ENCODE assay signal across 18 cellular contexts in the genomic region with DNA sequence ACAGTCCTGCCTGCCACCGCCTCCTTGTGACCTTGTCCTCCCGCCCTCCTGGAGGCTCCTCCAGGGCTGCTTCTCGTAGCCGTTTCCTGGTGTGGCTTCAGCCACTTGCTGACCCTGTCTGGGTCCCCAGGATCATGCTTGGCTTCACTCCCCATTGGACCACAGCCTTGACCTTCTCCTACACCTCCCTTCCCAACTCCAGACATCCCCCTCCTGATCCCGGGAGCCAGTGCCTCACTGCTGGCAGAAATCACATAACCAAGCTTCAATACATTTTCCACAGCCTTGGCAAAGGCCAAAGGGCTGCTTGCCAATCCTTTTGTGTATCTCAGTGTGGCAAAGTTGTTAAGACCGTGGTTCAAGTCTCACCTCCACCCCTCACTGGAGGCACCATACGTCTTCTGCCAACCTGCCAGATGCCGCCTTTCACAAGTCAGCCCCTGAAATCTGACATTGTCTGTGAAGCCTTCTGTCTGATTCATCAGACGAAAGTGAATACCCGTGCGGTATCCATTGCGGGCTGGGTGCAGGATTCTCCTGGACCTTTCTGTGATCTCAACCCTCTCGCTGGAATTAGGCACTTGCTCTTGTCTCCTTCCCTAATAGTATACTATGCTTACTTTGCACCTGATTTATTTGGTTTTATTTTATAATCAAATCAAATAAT.
DNase-seq lines count a peak whose midpoint lies in the region; ATAC-seq and TF ChIP-seq lines count a peak whose summit lies in the region.
"Had no signal": no experiment of that assay in that cellular context is flagged by ENCODE, and none has a peak within 500 bp of the region (broad histone marks: within the 10 kb centered on the region; RNA-seq: fewer than 3 reads in every experiment).

No MANE protein-coding gene starts in this region.

- no peak overlapping the region for H3K9ac ChIP-seq in endodermal cell (ENCODE audit: extremely low read depth, low read length, poor library complexity, severe bottlenecking)

- intact Hi-C loops in left cardiac atrium (cut with DNase I): no loop called here

- H3K27ac Mint-ChIP-seq in endodermal cell: no peak overlapping the region
- H3K27ac Mint-ChIP-seq: B cell, GM23338 had no signal

- H3K27me3 ChIP-seq in right atrium auricular region: no peaks in the 10 kb centered on the region
- no peaks in the 10 kb centered on the region for H3K27me3 ChIP-seq in endodermal cell (ENCODE audit: control insufficient read depth, insufficient read depth, low read length, poor library complexity, severe bottlenecking)

- no peaks in the 10 kb centered on the region for H3K36me3 Mint-ChIP-seq in endodermal cell (ENCODE audit: low read depth)

- WGBS in endodermal cell (ENCODE audit: insufficient coverage in 1 of 2, insufficient read length in 1 of 2), 2 experiments: 86 to 87% methylated on average over 11 to 13 of the region's 13 CpGs

- no peaks in the 10 kb centered on the region for H3K4me1 Mint-ChIP-seq in endodermal cell
- H3K4me1 Mint-ChIP-seq: B cell, GM23338 had no signal

- H3K36me3 ChIP-seq in right atrium auricular region (no peaks in the 10 kb centered on the region), endodermal cell (ENCODE audit: control insufficient read depth, insufficient read depth, low read length) (no peaks in the 10 kb centered on the region)
- H3K36me3 ChIP-seq: SJCRH30 had no signal

- DNase-seq in right atrium auricular region (ENCODE audit: low spot score) (peak; percentile 36), left cardiac atrium (no peak), cerebellar cortex (ENCODE audit: low spot score) (peak; percentile 56), left lobe of liver (ENCODE audit: low spot score) (peak; percentile 27), endodermal cell (no peak), GF-D8 (lab: John Stamatoyannopoulos, UW) (no peak)
- DNase-seq: DMS153, HCEC 1CT, NCI-H1105 treated with DMSO at 0.1 percent for 48 hours, NCI-H1694, NCI-H510A treated with DMSO at 0.1 percent for 48 hours, NCI-H774, RPMI8226, SJCRH30 had no signal

- peaks cover 8% of the 10 kb centered on the region for H3K9me3 Mint-ChIP-seq in endodermal cell

- no peak overlapping the region for H3K4me3 Mint-ChIP-seq in endodermal cell
- H3K4me3 Mint-ChIP-seq: B cell, GM23338 had no signal

- H3K4me1 ChIP-seq in right atrium auricular region (no peaks in the 10 kb centered on the region), endodermal cell (ENCODE audit: control insufficient read depth, insufficient read depth, low read length) (no peaks in the 10 kb centered on the region)
- H3K4me1 ChIP-seq: SJCRH30 had no signal

- H3K4me3 ChIP-seq in right atrium auricular region (no peak overlapping the region), endodermal cell (ENCODE audit: low read length) (no peak overlapping the region)
- H3K4me3 ChIP-seq: GM23338, K562, SJCRH30 had no signal

- no peak overlapping the region for H3K27ac ChIP-seq in right atrium auricular region
- H3K27ac ChIP-seq in endodermal cell (ENCODE audit: low read depth, low read length): no peak overlapping the region
- H3K27ac ChIP-seq: SJCRH30 had no signal

- TF ChIP-seq CTCF in right atrium auricular region (IDR thresholded peaks at IDR 0.05) (no peak), endodermal cell (conservative IDR thresholded peaks at IDR 0.05) (no peak)

- ATAC-seq in left cardiac atrium (no peak), left lobe of liver (no peak), HG02571 (IDR thresholded peaks at IDR 0.05; ENCODE audit: unreplicated experiment) (no peak)
- ATAC-seq: GM23338, K562 had no signal

- H3K9me3 ChIP-seq in right atrium auricular region (no peaks in the 10 kb centered on the region), endodermal cell (ENCODE audit: control insufficient read depth, low read length) (peaks cover 49% of the 10 kb centered on the region)
- H3K9me3 ChIP-seq: SJCRH30 had no signal

- peaks cover 37% of the 10 kb centered on the region for H3K27me3 Mint-ChIP-seq in endodermal cell (ENCODE audit: insufficient read depth)

Comparison
In these comparisons a context has a peak if more than half of its experiments do, and no peak if none do; other contexts are left out.
1. DNase-seq: peak in right atrium auricular region (single experiment), cerebellar cortex (single experiment) and left lobe of liver (single experiment); none in left cardiac atrium (single experiment), endodermal cell (single experiment) and GF-D8 (single experiment).